ENCODE assay signal across 20 cellular contexts in the genomic region with DNA sequence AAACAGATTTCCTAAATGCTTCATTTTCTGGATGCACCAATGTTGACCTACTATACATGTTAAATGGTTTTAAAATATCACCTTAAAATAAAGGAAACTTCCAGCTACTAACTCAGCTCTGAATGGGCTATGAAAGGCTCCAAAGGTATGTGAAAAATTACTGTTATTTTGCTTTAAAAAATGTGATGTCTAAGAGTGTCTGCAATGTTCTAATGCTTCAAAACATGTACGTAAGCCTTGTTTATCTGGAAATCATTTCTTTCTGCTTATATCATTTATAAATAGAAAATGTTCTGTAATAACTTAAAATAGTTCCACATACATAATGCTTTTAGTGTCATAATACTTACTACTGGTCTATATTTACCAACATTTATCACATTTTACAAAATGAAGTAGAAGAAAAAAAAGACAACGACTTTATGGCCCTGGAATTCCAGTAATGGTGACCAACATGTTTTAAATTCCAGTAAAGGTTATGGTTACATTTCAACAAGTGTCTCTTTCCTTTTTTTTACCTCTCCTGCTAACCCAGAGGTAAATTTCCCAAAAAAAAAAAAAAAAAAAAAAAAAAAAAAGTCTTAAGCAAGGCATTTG. TPM values are rescaled to one million over a fixed set of nuclear protein-coding genes. Genes with fewer than 3 reads are reported as not detected.
DNase-seq lines count a peak whose midpoint lies in the region; ATAC-seq and TF ChIP-seq lines count a peak whose summit lies in the region.
"Had no signal": no experiment of that assay in that cellular context is flagged by ENCODE, and none has a peak within 500 bp of the region (broad histone marks: within the 10 kb centered on the region; RNA-seq: fewer than 3 reads in every experiment).

No MANE protein-coding gene starts in this region.

- no peak overlapping the region for H2BK120ac ChIP-seq in mesenchymal stem cell (ENCODE audit: low read depth, low read length)

- POLR2A ChIA-PET in AG04449 (lab: Yijun Ruan, JAX): interaction anchor here (0.6 to 1.2 kb wide), 4 partner anchors 21 to 1636 kb away, joined by 3 read pairs; no protein-coding TSS in a partner anchor

- no peak for ATAC-seq in GM19035 (IDR thresholded peaks at IDR 0.05; ENCODE audit: unreplicated experiment)
- ATAC-seq in body of pancreas: no peak
- ATAC-seq: activated CD4-positive, alpha-beta T cell treated with anti-CD3 and anti-CD28 coated beads for 36 hours; foreskin keratinocyte; stimulated activated naive CD8-positive, alpha-beta T cell treated with anti-CD3 and anti-CD28 coated beads, Interleukin-15, Interleukin-2, amounts not matched to agents 100 U/mL and 50 U/mL, for 24 hours had no signal

- H2AK5ac ChIP-seq in mesenchymal stem cell (ENCODE audit: low read length, severe bottlenecking): no peak overlapping the region

- H3K9me3 Mint-ChIP-seq in HFFc6: no peaks in the 10 kb centered on the region
- H3K9me3 Mint-ChIP-seq: activated naive CD4-positive, alpha-beta T cell treated with anti-CD3 and anti-CD28 coated beads, Interleukin-2, amount 50 U/mL, for 24 hours; T-helper 2 cell treated with Interferon-gamma antibody and Interleukin-4, amounts not matched to agents 5 μg/mL and 100 μg/mL, for 36 hours had no signal

- no peak overlapping the region for H2BK5ac ChIP-seq in mesenchymal stem cell (ENCODE audit: low read depth, low read length, poor library complexity, severe bottlenecking)

- in situ Hi-C loops in brain microvascular endothelial cell (cut with HindIII; ENCODE audit: low pct_ligation_motif_present, low sequenced_read_pairs): no loop called here

- no peak overlapping the region for H4K8ac ChIP-seq in mesenchymal stem cell (ENCODE audit: low read length)

- no CpG with 5 or more reads among the region's 2 CpGs for WGBS in mesenchymal stem cell
- WGBS in body of pancreas, 2 donors: 29 to 30% methylated on average over 2 of the region's 2 CpGs

- no peak overlapping the region for H3K18ac ChIP-seq in mesenchymal stem cell (ENCODE audit: low read depth in 1 of 2, low read length in 2 of 2)

- H3K4me1 Mint-ChIP-seq in HFFc6 (ENCODE audit: low read depth): peaks cover 64% of the 10 kb centered on the region

- peaks cover 61% of the 10 kb centered on the region for H3K36me3 Mint-ChIP-seq in HFFc6 (ENCODE audit: low read depth)
- H3K36me3 Mint-ChIP-seq: activated naive CD4-positive, alpha-beta T cell treated with anti-CD3 and anti-CD28 coated beads, Interleukin-2, amount 50 U/mL, for 24 hours had no signal

- H3K4me3 ChIP-seq in AG04449 (ENCODE audit: low read depth, low read length) (peak overlapping the region; percentile 89), brain microvascular endothelial cell (ENCODE audit: low read depth, low read length) (peak overlapping the region; percentile 84), mesenchymal stem cell (ENCODE audit: insufficient read depth in 1 of 2, low read depth in 1 of 2, low read length in 2 of 2) (peak overlapping the region in 1 of 2 experiments; percentile 95), body of pancreas (no peak overlapping the region)

- TF ChIP-seq CTCF in AG04449 (IDR thresholded peaks at IDR 0.05; ENCODE audit: insufficient read depth, low read length, missing control alignments): no peak
- no peak for TF ChIP-seq CTCF in HFFc6 (IDR thresholded peaks at IDR 0.05)
- TF ChIP-seq CTCF in brain microvascular endothelial cell (IDR thresholded peaks at IDR 0.05; ENCODE audit: low read depth, low read length, missing control alignments): no peak
- TF ChIP-seq CTCF in body of pancreas (IDR thresholded peaks at IDR 0.05): no peak
- no peak for TF ChIP-seq CTCF in GM20000 (IDR thresholded peaks at IDR 0.05; ENCODE audit: extremely low read depth, missing control alignments)

- CTCF ChIA-PET in AG04449 (lab: Yijun Ruan, JAX): interaction anchor here (0.7 to 3.5 kb wide), 3 partner anchors 199 to 1632 kb away, joined by 3 to 26 read pairs (median 3); no protein-coding TSS in a partner anchor

- no peak overlapping the region for H2BK12ac ChIP-seq in mesenchymal stem cell (ENCODE audit: low read length in 2 of 2)

- H3K27me3 ChIP-seq in brain microvascular endothelial cell (replicated peaks) (no peaks in the 10 kb centered on the region), mesenchymal stem cell (ENCODE audit: control insufficient read depth in 1 of 2, insufficient read depth in 1 of 2, low read length in 2 of 2) (no peaks in the 10 kb centered on the region), body of pancreas (peaks cover 0 to 7% of the 10 kb centered on the region in 2 donors)

- intact Hi-C loops in body of pancreas (cut with DNase I): loop anchor here (10.0 kb wide), 1 partner anchor 1627 kb away; no protein-coding TSS in a partner anchor

- no peak overlapping the region for H4K91ac ChIP-seq in mesenchymal stem cell (ENCODE audit: low read length)

- H3K27me3 Mint-ChIP-seq in HFFc6 (ENCODE audit: insufficient read depth): peaks cover 17% of the 10 kb centered on the region

- H3K36me3 ChIP-seq in brain microvascular endothelial cell (replicated peaks) (no peaks in the 10 kb centered on the region), mesenchymal stem cell (ENCODE audit: control insufficient read depth in 1 of 2, insufficient read depth in 2 of 2, low read depth in 1 of 2, low read length in 2 of 2) (no peaks in the 10 kb centered on the region), body of pancreas (replicated peaks in 1 of 2; ENCODE audit: insufficient read depth in 1 of 2, low read depth in 2 of 2) (no peaks in the 10 kb centered on the region)

- H3K4me1 ChIP-seq in mesenchymal stem cell (ENCODE audit: control insufficient read depth, insufficient read depth, low read depth, low read length) (no peaks in the 10 kb centered on the region), body of pancreas (peaks cover 31% of the 10 kb centered on the region)

- peak overlapping the region; percentile 77 for H3K27ac Mint-ChIP-seq in HFFc6
- H3K27ac Mint-ChIP-seq: activated CD4-positive, alpha-beta T cell treated with anti-CD3 and anti-CD28 coated beads for 36 hours; activated naive CD4-positive, alpha-beta T cell treated with anti-CD3 and anti-CD28 coated beads, Interleukin-2, amount 50 U/mL, for 24 hours; T-helper 2 cell treated with Interferon-gamma antibody and Interleukin-4, amounts not matched to agents 5 μg/mL and 100 μg/mL, for 36 hours had no signal

- peak overlapping the region; percentile 98 for H3K4me3 Mint-ChIP-seq in HFFc6
- H3K4me3 Mint-ChIP-seq: activated CD4-positive, alpha-beta T cell treated with anti-CD3 and anti-CD28 coated beads for 36 hours; T-helper 2 cell treated with Interferon-gamma antibody and Interleukin-4, amounts not matched to agents 5 μg/mL and 100 μg/mL, for 36 hours had no signal

- H3K27ac ChIP-seq in brain microvascular endothelial cell (peak overlapping the region; percentile 28), mesenchymal stem cell (ENCODE audit: low read length, poor library complexity, severe bottlenecking) (peak overlapping the region; percentile 38), body of pancreas (no peak overlapping the region)
- H3K27ac ChIP-seq: foreskin keratinocyte had no signal

- no peaks in the 10 kb centered on the region for H3K9me3 ChIP-seq in mesenchymal stem cell (ENCODE audit: control insufficient read depth, low read length)
- H3K9me3 ChIP-seq in body of pancreas: no peaks in the 10 kb centered on the region

- H3K14ac ChIP-seq in mesenchymal stem cell (ENCODE audit: low read length in 2 of 2): no peak overlapping the region

- TF ChIP-seq POLR2A in body of pancreas (IDR thresholded peaks at IDR 0.05): no peak

- no peak overlapping the region for H3K4ac ChIP-seq in mesenchymal stem cell (ENCODE audit: low read depth in 1 of 2, low read length in 2 of 2)

- H3K23ac ChIP-seq in mesenchymal stem cell (ENCODE audit: low read length in 2 of 2): no peak overlapping the region

- H2BK15ac ChIP-seq in mesenchymal stem cell (ENCODE audit: low read depth, poor library complexity, severe bottlenecking): no peak overlapping the region

- no peak for DNase-seq in AG04449 (ENCODE audit: low read depth, low spot score)
- no peak for DNase-seq in HFFc6
- DNase-seq in brain microvascular endothelial cell: no peak
- no peak for DNase-seq in mesenchymal stem cell
- no peak for DNase-seq in activated effector memory CD4-positive, alpha-beta T cell treated with anti-CD3 and anti-CD28 coated beads, Interleukin-2, amount 50 U/mL, for 16 hours
- DNase-seq in body of pancreas: no peak
- DNase-seq in GM20000 (ENCODE audit: low spot score): no peak
- DNase-seq: activated CD4-positive, alpha-beta T cell treated with anti-CD3 and anti-CD28 coated beads for 36 hours; caudate nucleus; effector memory CD4-positive, alpha-beta T cell; foreskin keratinocyte; midbrain; NCI-H146; NCI-H446; occipital lobe; SHP77 treated with DMSO at 0.1 percent for 48 hours; stimulated activated naive CD8-positive, alpha-beta T cell treated with anti-CD3 and anti-CD28 coated beads, Interleukin-15, Interleukin-2, amounts not matched to agents 100 U/mL and 50 U/mL, for 24 hours had no signal

- H2AFZ ChIP-seq in mesenchymal stem cell (ENCODE audit: low read depth, low read length): no peak overlapping the region

- peaks cover 6% of the 10 kb centered on the region for H3K79me1 ChIP-seq in mesenchymal stem cell (replicated peaks; ENCODE audit: low read length, poor library complexity, severe bottlenecking)

- no peak overlapping the region for H3K4me2 ChIP-seq in mesenchymal stem cell (ENCODE audit: low read length, poor library complexity, severe bottlenecking)

- H3K9ac ChIP-seq in mesenchymal stem cell (ENCODE audit: low read length): peak overlapping the region; percentile 86

RNA-seq across cellular contexts. Expression of gene BDNF, which starts 2.5 kb away (rescaled TPM):
- 10 to 100 TPM; 62.1 to 92.2 (median 90.0) TPM for total RNA-seq in HFFc6 (2021; fragmentation: NEBNext Ultra II Directional; extraction: Animal tissue kit (Norgen Biotek cat#: 25700))
- 38.5 TPM for polyA plus RNA-seq in mesenchymal stem cell (2013, experiment 1 of 2)
- 40.6 TPM for polyA plus RNA-seq in mesenchymal stem cell (2013, experiment 2 of 2)
- total RNA-seq in body of pancreas: not detected
- total RNA-seq: activated CD4-positive, alpha-beta T cell treated with anti-CD3 and anti-CD28 coated beads for 36 hours had no signal

Comparison
In these comparisons a context has a peak if more than half of its experiments do, and no peak if none do; other contexts are left out.
1. H3K4me3 ChIP-seq: peak in AG04449 (single experiment) and brain microvascular endothelial cell (single experiment); none in body of pancreas (0 of 2).
2. H3K27ac ChIP-seq: peak in brain microvascular endothelial cell (single experiment) and mesenchymal stem cell (single experiment); none in body of pancreas (0 of 4).
3. RNA of gene BDNF, which starts 2.5 kb away (total RNA-seq): 62.1 to 92.2 TPM in HFFc6; not detected in body of pancreas; every median in the first group is over 10 times any median in the second.